16 cellular contexts compared by ENCODE assay signal in the genomic region with DNA sequence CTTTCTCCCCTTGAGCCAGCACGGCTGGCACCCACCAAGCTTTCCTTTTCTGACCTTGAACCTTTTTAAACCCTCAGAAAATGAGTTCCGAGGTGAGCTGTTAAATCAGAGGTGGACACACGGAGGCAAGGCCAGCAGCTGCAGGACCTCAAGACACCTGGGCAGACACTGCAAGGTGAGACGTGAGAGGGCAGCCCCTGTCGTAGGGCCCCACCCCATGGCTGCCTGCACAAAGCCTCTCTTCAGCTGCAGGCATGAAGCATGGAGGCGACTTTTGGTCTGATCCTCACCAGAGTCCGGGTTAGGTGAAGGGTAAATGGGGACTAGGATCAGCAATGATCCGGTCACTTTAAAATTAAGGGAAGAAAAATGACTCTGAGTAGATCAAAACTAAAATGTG. TPM values are rescaled to one million over a fixed set of nuclear protein-coding genes. Genes with fewer than 3 reads are reported as not detected.
DNase-seq lines count a peak whose midpoint lies in the region; ATAC-seq and TF ChIP-seq lines count a peak whose summit lies in the region.
"Had no signal": no experiment of that assay in that cellular context is flagged by ENCODE, and none has a peak within 500 bp of the region (broad histone marks: within the 10 kb centered on the region; RNA-seq: fewer than 3 reads in every experiment).

No MANE protein-coding gene starts in this region.

- H3K36me3 ChIP-seq in WERI-Rb-1, result no peaks in the 10 kb centered on the region
- no peaks in the 10 kb centered on the region for H3K36me3 ChIP-seq in SJCRH30

- peaks cover 3% of the 10 kb centered on the region for H3K9me3 Mint-ChIP-seq in nephron

- no peaks in the 10 kb centered on the region for H3K4me1 ChIP-seq in SJCRH30

- H3K4me1 Mint-ChIP-seq in nephron, result peaks cover 7% of the 10 kb centered on the region

- intact Hi-C loops in left ventricle myocardium superior (cut with micrococcal nuclease), result no loop called here
- intact Hi-C loops in left cardiac atrium (cut with DNase I), result no loop called here

- no peak overlapping the region for H3K4me3 ChIP-seq in WERI-Rb-1 (ENCODE audit: low read depth, low read length)
- no peak overlapping the region for H3K4me3 ChIP-seq in SJCRH30
- H3K4me3 ChIP-seq: GM23248, K562, SK-N-MC had no signal

- ATAC-seq in left ventricle myocardium superior (no peak), left cardiac atrium (no peak), GM19395 (IDR thresholded peaks at IDR 0.05; ENCODE audit: unreplicated experiment) (no peak)
- ATAC-seq: K562, Right ventricle myocardium inferior had no signal

- no peak overlapping the region for H3K4me3 Mint-ChIP-seq in nephron
- H3K4me3 Mint-ChIP-seq: CD4-positive, alpha-beta memory T cell had no signal

- no peaks in the 10 kb centered on the region for H3K36me3 Mint-ChIP-seq in nephron (ENCODE audit: low read depth)
- H3K36me3 Mint-ChIP-seq: CD4-positive, alpha-beta memory T cell had no signal

- H3K27me3 Mint-ChIP-seq in nephron (ENCODE audit: low read depth), result peaks cover 29% of the 10 kb centered on the region

- DNase-seq in left ventricle myocardium superior (peak; percentile 8), left cardiac atrium (no peak), WERI-Rb-1 (no peak), COR-L47 (lab: John Stamatoyannopoulos, UW) (no peak), SJCRH30 (no peak)
- DNase-seq: CD4-positive, alpha-beta memory T cell; DND-41; GM23248; NCI-H1105; NCI-H1694 treated with DMSO at 0.1 percent for 48 hours had no signal

- peak overlapping the region; percentile 58; the same call in 1 of the 2 replicates for H3K27ac ChIP-seq in WERI-Rb-1
- H3K27ac ChIP-seq in SJCRH30, result no peak overlapping the region
- H3K27ac ChIP-seq: GM23248, SK-N-MC had no signal

- H3K9me3 ChIP-seq in WERI-Rb-1 (ENCODE audit: severe bottlenecking), result no peaks in the 10 kb centered on the region
- no peaks in the 10 kb centered on the region for H3K9me3 ChIP-seq in SJCRH30 (replicated peaks)

- no peaks in the 10 kb centered on the region for H3K27me3 ChIP-seq in WERI-Rb-1 (ENCODE audit: insufficient read depth, low read depth, severe bottlenecking)
- H3K27me3 ChIP-seq in SJCRH30, result no peaks in the 10 kb centered on the region

- peak overlapping the region in 2 of 3 experiments; percentile 79 to 84 for H3K27ac Mint-ChIP-seq in nephron
- H3K27ac Mint-ChIP-seq: CD4-positive, alpha-beta memory T cell had no signal

- TF ChIP-seq CTCF in WERI-Rb-1 (IDR thresholded peaks at IDR 0.05; ENCODE audit: low read depth, low read length) (no peak), nephron (IDR thresholded peaks at IDR 0.05; ENCODE audit: unreplicated experiment in 3 of 3) (no peak)

RNA-seq across cellular contexts. Expression of gene MYT1, which starts 25.7 kb away (rescaled TPM):
- total RNA-seq in left ventricle myocardium superior, result 0.20 TPM
- total RNA-seq in left cardiac atrium, result under 1 TPM; 0.21 to 0.34 TPM
- 0.10 TPM in 1 of 2 replicates, not detected in the other for total RNA-seq in SJCRH30 (2014; rRNA removed; shearing (Covaris generic))
- total RNA-seq: CD4-positive, alpha-beta memory T cell; GM23248; NCI-H460 had no signal
